Comparison of ENCODE assay signal across 8 cellular contexts in genomic region chr2:190088917-190089316, GRCh38. TPM values are rescaled to one million over a fixed set of nuclear protein-coding genes. Genes with fewer than 3 reads are reported as not detected.
DNase-seq lines count a peak whose midpoint lies in the region; ATAC-seq and TF ChIP-seq lines count a peak whose summit lies in the region.

No MANE protein-coding gene starts in this region.

- no peaks in the 10 kb centered on the region for H3F3A ChIP-seq in MM.1S (ENCODE audit: insufficient read depth, low read length)

- no peak overlapping the region for H3K27ac ChIP-seq in MM.1S (ENCODE audit: low read length)
- no peak overlapping the region for H3K27ac ChIP-seq in breast epithelium

- H3K4me1 ChIP-seq in MM.1S (ENCODE audit: low read length) (peaks cover 5% of the 10 kb centered on the region), breast epithelium (no peaks in the 10 kb centered on the region)

- peak; percentile 67 for ATAC-seq in GM21390 (IDR thresholded peaks at IDR 0.05; ENCODE audit: unreplicated experiment)

- no peak overlapping the region for H2AFZ ChIP-seq in MM.1S (ENCODE audit: low read length)

- no peak for TF ChIP-seq POLR2A in breast epithelium (IDR thresholded peaks at IDR 0.05)

- TF ChIP-seq CTCF in MM.1S (IDR thresholded peaks at IDR 0.05; ENCODE audit: low read length) (peak; percentile 79), breast epithelium (IDR thresholded peaks at IDR 0.05) (peak; percentile 71 to 83 (median 71)), kidney epithelial cell (IDR thresholded peaks at IDR 0.05; ENCODE audit: insufficient read depth, low read length, poor library complexity, severe bottlenecking) (peak; percentile 59)

- H4K20me1 ChIP-seq in MM.1S (ENCODE audit: insufficient read depth, low read length): no peaks in the 10 kb centered on the region

- H3K9me3 ChIP-seq in MM.1S (replicated peaks; ENCODE audit: insufficient read depth, low read length) (no peaks in the 10 kb centered on the region), breast epithelium (no peaks in the 10 kb centered on the region)

- no peaks in the 10 kb centered on the region for H3K9me2 ChIP-seq in MM.1S (replicated peaks; ENCODE audit: insufficient read depth, low read length)

- H3K4me3 ChIP-seq in MM.1S (ENCODE audit: low read length) (no peak overlapping the region), breast epithelium (no peak overlapping the region), kidney epithelial cell (ENCODE audit: low read depth, low read length) (no peak overlapping the region)

- DNase-seq in DMS114 treated with DMSO at 0.1 percent for 48 hours (lab: John Stamatoyannopoulos, UW; ENCODE audit: unreplicated experiment): peak; percentile 15
- peak; percentile 78 for DNase-seq in MM.1S
- DNase-seq in SK-N-DZ (ENCODE audit: low spot score): peak; percentile 69
- no peak for DNase-seq in breast epithelium (ENCODE audit: low spot score in 2 of 2)
- DNase-seq in kidney epithelial cell (ENCODE audit: low read depth): peak; percentile 16
- peak in 2 of 3 experiments; percentile 4 to 28 for DNase-seq in stimulated activated CD4-positive, alpha-beta T cell treated with anti-CD3 and anti-CD28 coated beads, TNF-alpha, amount 100 ng/mL, for 24 hours (ENCODE audit: low read depth in 3 of 3)
- DNase-seq in GF-D8 (lab: John Stamatoyannopoulos, UW): no peak

- no peak overlapping the region for H3K9ac ChIP-seq in MM.1S (ENCODE audit: low read length)

- H3K79me2 ChIP-seq in MM.1S (ENCODE audit: low read length): no peaks in the 10 kb centered on the region

- no peaks in the 10 kb centered on the region for H3K36me3 ChIP-seq in MM.1S (replicated peaks; ENCODE audit: insufficient read depth, low read length)
- no peaks in the 10 kb centered on the region for H3K36me3 ChIP-seq in breast epithelium
- no peaks in the 10 kb centered on the region for H3K36me3 ChIP-seq in kidney epithelial cell (ENCODE audit: control insufficient read depth, insufficient read depth, low read length)

- intact Hi-C loops in breast epithelium (cut with DNase I; ENCODE audit: low total_unique reads): no loop called here

- H3K27me3 ChIP-seq in MM.1S (replicated peaks; ENCODE audit: insufficient read depth, low read length) (no peaks in the 10 kb centered on the region), breast epithelium (no peaks in the 10 kb centered on the region), kidney epithelial cell (ENCODE audit: control insufficient read depth, insufficient read depth, low read length) (no peaks in the 10 kb centered on the region)

- H3K4me2 ChIP-seq in MM.1S (ENCODE audit: low read depth, low read length): no peak overlapping the region

RNA-seq across cellular contexts. Expression of gene MSTN, which starts 26.4 kb away (rescaled TPM):
- not detected in 2 replicates for polyA plus RNA-seq in SK-N-DZ (2014; cell fraction: cytosol; rRNA removed)
- 0.30 TPM in 1 of 2 replicates, not detected in the other for polyA plus RNA-seq in SK-N-DZ (2014; cell fraction: nucleus; rRNA removed)
- total RNA-seq in breast epithelium (under 1 TPM; 0.64 to 0.73 (median 0.66) TPM), kidney epithelial cell (not detected in 2 replicates)

Comparison
In these comparisons a context has a peak if more than half of its experiments do, and no peak if none do; other contexts are left out.
1. DNase-seq: peak in DMS114 treated with DMSO at 0.1 percent for 48 hours (single experiment), MM.1S (single experiment), SK-N-DZ (single experiment), kidney epithelial cell (single experiment) and stimulated activated CD4-positive, alpha-beta T cell treated with anti-CD3 and anti-CD28 coated beads, TNF-alpha, amount 100 ng/mL, for 24 hours (2 of 3); none in breast epithelium (0 of 2) and GF-D8 (single experiment).
2. Peak in every context shown above with its lines, with median percentiles within 50 percentile points of each other: CTCF ChIP-seq.